ENCODE assay signal across 25 cellular contexts in the genomic region with DNA sequence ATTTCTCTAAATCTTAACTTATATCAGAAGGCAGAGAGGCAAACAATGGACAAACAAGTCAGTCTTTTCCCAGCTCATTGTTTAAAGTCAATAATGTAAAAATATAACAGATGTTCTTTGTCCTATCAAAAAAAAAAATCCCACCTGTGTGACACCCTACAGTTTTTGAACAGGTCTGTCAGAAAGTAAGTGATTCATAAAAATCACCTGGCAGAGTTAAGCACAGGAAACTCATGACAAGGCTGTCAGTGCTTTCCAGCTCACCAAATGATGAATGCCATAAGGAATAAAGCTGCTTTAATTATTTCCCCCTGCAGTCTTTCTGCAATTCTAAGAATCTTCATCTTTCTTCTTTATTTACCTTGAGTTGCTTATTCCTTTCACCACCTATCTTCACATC.
"Had no signal": no experiment of that assay in that cellular context is flagged by ENCODE, and none has a peak within 500 bp of the region (broad histone marks: within the 10 kb centered on the region; RNA-seq: fewer than 3 reads in every experiment).

No MANE protein-coding gene starts in this region.

- H3K36me3 ChIP-seq: neural progenitor cell, ovary, right lobe of liver, sigmoid colon, stomach, thoracic aorta, thyroid gland, tibial nerve, upper lobe of left lung, vagina had no signal

- H3K79me2 ChIP-seq: parathyroid adenoma had no signal

- H3K4me2 ChIP-seq: neural progenitor cell had no signal

- H3K9me3 ChIP-seq: ovary, psoas muscle, right lobe of liver, thoracic aorta, thyroid gland, vagina had no signal

- DNase-seq: natural killer cell; occipital lobe; ovary; posterior cingulate gyrus; psoas muscle; right cardiac atrium; right lobe of liver; sigmoid colon; small intestine; stimulated activated CD4-positive, alpha-beta T cell treated with anti-CD3 and anti-CD28 coated beads, Interleukin-15, amount 100 ng/mL, for 24 hours; stimulated activated CD4-positive, alpha-beta T cell treated with anti-CD3 and anti-CD28 coated beads, Interleukin-2, amount 100 ng/mL, for 24 hours; stimulated activated CD4-positive, alpha-beta T cell treated with anti-CD3 and anti-CD28 coated beads, Interleukin-2, amount 100 ng/mL, for 48 hours; stimulated activated CD4-positive, alpha-beta T cell treated with anti-CD3 and anti-CD28 coated beads, Interleukin-4, amount 100 ng/mL, for 24 hours; stimulated activated naive B cell treated with anti-CD40 and anti-IgM and Interleukin-4, amounts not matched to agents 10 μg/mL and 1 μg/mL and 100 μg/mL, for 72 hours; stimulated activated naive CD4-positive, alpha-beta T cell treated with Interleukin-2 at 50 U/mL for 16 hours; stomach; thyroid gland; trophoblast cell; upper lobe of left lung had no signal

- H3K27me3 ChIP-seq: neural progenitor cell, ovary, right lobe of liver, sigmoid colon, stomach, thyroid gland, tibial nerve, upper lobe of left lung, vagina had no signal

- ATAC-seq: natural killer cell; psoas muscle; right cardiac atrium; right lobe of liver; stimulated activated effector memory CD8-positive, alpha-beta T cell treated with anti-CD3 and anti-CD28 coated beads, Interleukin-12 subunit alpha, Interleukin-12 subunit beta, amount 100 ng/mL, for 72 hours; stimulated activated naive B cell treated with anti-CD40 and anti-IgM and Interleukin-4, amounts not matched to agents 10 μg/mL and 1 μg/mL and 100 μg/mL, for 72 hours had no signal

- H2AFZ ChIP-seq: neural progenitor cell, parathyroid adenoma had no signal

- H3K4me3 ChIP-seq: neural progenitor cell, ovary, psoas muscle, right lobe of liver, sigmoid colon, stomach, thoracic aorta, thyroid gland, tibial nerve, upper lobe of left lung, vagina had no signal

- H3K27ac ChIP-seq: neural progenitor cell, ovary, parathyroid adenoma, psoas muscle, right lobe of liver, sigmoid colon, stomach, thoracic aorta, thyroid gland, tibial nerve, upper lobe of left lung, vagina had no signal

- H3K4me1 ChIP-seq: neural progenitor cell, parathyroid adenoma, psoas muscle, right lobe of liver, sigmoid colon, stomach, thyroid gland, tibial nerve, upper lobe of left lung, vagina had no signal

- H3K9ac ChIP-seq: neural progenitor cell, parathyroid adenoma had no signal
